8 cellular contexts compared by ENCODE assay signal in genomic region chr2:101306410-101306809, GRCh38. TPM values are rescaled to one million over a fixed set of nuclear protein-coding genes. Genes with fewer than 3 reads are reported as not detected.
DNase-seq lines count a peak whose midpoint lies in the region; ATAC-seq lines count a peak whose summit lies in the region.

No MANE protein-coding gene starts in this region.

- peak; percentile 0 for ATAC-seq in HG03439 (IDR thresholded peaks at IDR 0.05; ENCODE audit: unreplicated experiment)

- H3K27ac ChIP-seq in SJCRH30, result no peak overlapping the region

- DNase-seq in activated naive CD4-positive, alpha-beta T cell treated with Interleukin-2 at 50 U/mL for 16 hours, result peak; percentile 31
- DNase-seq in activated naive CD4-positive, alpha-beta T cell (lab: John Stamatoyannopoulos, UW), result no peak
- peak; percentile 19 for DNase-seq in adipocyte (ENCODE audit: low read depth)
- DNase-seq in lung microvascular endothelial cell (ENCODE audit: low read depth in 2 of 2), result peak; percentile 20
- no peak for DNase-seq in SJCRH30
- no peak for DNase-seq in NCI-H748 treated with DMSO at 0.1 percent for 48 hours (lab: John Stamatoyannopoulos, UW)
- DNase-seq in NCI-H2107 treated with DMSO at 0.1 percent for 48 hours (lab: John Stamatoyannopoulos, UW; ENCODE audit: unreplicated experiment), result no peak

- H3K9me3 ChIP-seq in adipocyte (ENCODE audit: control insufficient read depth, low read length) (no peaks in the 10 kb centered on the region), SJCRH30 (replicated peaks) (no peaks in the 10 kb centered on the region)

- no peaks in the 10 kb centered on the region for H3K36me3 ChIP-seq in adipocyte (ENCODE audit: control insufficient read depth, insufficient read depth, low read length, severe bottlenecking)
- H3K36me3 ChIP-seq in SJCRH30, result no peaks in the 10 kb centered on the region

- H3K27me3 ChIP-seq in adipocyte (replicated peaks; ENCODE audit: control insufficient read depth, insufficient read depth, low read length) (no peaks in the 10 kb centered on the region), SJCRH30 (no peaks in the 10 kb centered on the region)

- H3K4me3 ChIP-seq in adipocyte (ENCODE audit: low read length) (peak overlapping the region; percentile 86), SJCRH30 (no peak overlapping the region)

- H3K9ac ChIP-seq in adipocyte (ENCODE audit: low read length), result peak overlapping the region; percentile 95

- H3K4me1 ChIP-seq in adipocyte (ENCODE audit: control insufficient read depth, insufficient read depth, low read length) (peaks cover 53% of the 10 kb centered on the region), SJCRH30 (peaks cover 3% of the 10 kb centered on the region; the same call in 1 of the 2 replicates)

RNA-seq across cellular contexts. Expression of gene RNF149, which starts 2.1 kb away (rescaled TPM):
- total RNA-seq in lung microvascular endothelial cell, result 29.0 and 34.3 TPM in 2 replicates
- total RNA-seq in SJCRH30 (2014; rRNA removed; shearing (Covaris generic)), result 23.1 and 33.3 TPM in 2 replicates

RNA-seq across cellular contexts. Expression of gene CNOT11, which starts 53.7 kb away (rescaled TPM):
- total RNA-seq in lung microvascular endothelial cell, result 12.9 and 15.7 TPM in 2 replicates
- 70.1 and 74.3 TPM in 2 replicates for total RNA-seq in SJCRH30 (2014; rRNA removed; shearing (Covaris generic))

Comparison
In these comparisons a context has a peak if more than half of its experiments do, and no peak if none do; other contexts are left out.
1. DNase-seq: peak in activated naive CD4-positive, alpha-beta T cell treated with Interleukin-2 at 50 U/mL for 16 hours (single experiment), adipocyte (single experiment) and lung microvascular endothelial cell (2 of 2); none in activated naive CD4-positive, alpha-beta T cell (0 of 4), SJCRH30 (0 of 2), NCI-H748 treated with DMSO at 0.1 percent for 48 hours (single experiment) and NCI-H2107 treated with DMSO at 0.1 percent for 48 hours (single experiment).